ENCODE assay signal across 12 cellular contexts in genomic region chr3:42101048-42101447, GRCh38. TPM values are rescaled to one million over a fixed set of nuclear protein-coding genes. Genes with fewer than 3 reads are reported as not detected.
DNase-seq lines count a peak whose midpoint lies in the region; TF ChIP-seq lines count a peak whose summit lies in the region.
"Had no signal": no experiment of that assay in that cellular context is flagged by ENCODE, and none has a peak within 500 bp of the region (broad histone marks: within the 10 kb centered on the region; RNA-seq: fewer than 3 reads in every experiment).

No MANE protein-coding gene starts in this region.

- no peaks in the 10 kb centered on the region for H3K4me1 ChIP-seq in hepatocyte (ENCODE audit: insufficient read depth)

- H2AFZ ChIP-seq in hepatocyte = no peak overlapping the region

- H3K4me3 ChIP-seq in brain microvascular endothelial cell (ENCODE audit: low read depth, low read length) (no peak overlapping the region), hepatocyte (no peak overlapping the region), skin epidermis (no peak overlapping the region)
- H3K4me3 ChIP-seq: ovary had no signal

- no peaks in the 10 kb centered on the region for H3K79me2 ChIP-seq in hepatocyte

- in situ Hi-C loops in brain microvascular endothelial cell (cut with HindIII; ENCODE audit: low pct_ligation_motif_present, low sequenced_read_pairs) = no loop called here

- H3K4me2 ChIP-seq in hepatocyte = no peak overlapping the region

- TF ChIP-seq CTCF in brain microvascular endothelial cell (IDR thresholded peaks at IDR 0.05; ENCODE audit: low read depth, low read length, missing control alignments) (no peak), hepatocyte (IDR thresholded peaks at IDR 0.05; ENCODE audit: poor library complexity) (no peak), GM10266 (IDR thresholded peaks at IDR 0.05; ENCODE audit: control insufficient read depth, insufficient read depth, low read depth, missing control alignments) (no peak)

- 93% methylated on average over 4 of the region's 4 CpGs for WGBS in hepatocyte (ENCODE audit: low lambda C conversion rate, missing lambda C conversion rate)

- H3K36me3 ChIP-seq in brain microvascular endothelial cell (replicated peaks) = peaks cover 2% of the 10 kb centered on the region
- H3K36me3 ChIP-seq in hepatocyte (replicated peaks; ENCODE audit: insufficient read depth, low read depth) = no peaks in the 10 kb centered on the region
- H3K36me3 ChIP-seq: ovary had no signal

- peak; percentile 19 for DNase-seq in H4 (ENCODE audit: low spot score)
- DNase-seq in brain microvascular endothelial cell = peak; percentile 75
- DNase-seq in hepatocyte (ENCODE audit: low spot score) = no peak
- DNase-seq in GF-D8 (lab: John Stamatoyannopoulos, UW) = no peak
- no peak for DNase-seq in GM10266 (ENCODE audit: extremely low spot score)
- no peak for DNase-seq in HPDE6-E6E7 (ENCODE audit: extremely low spot score)
- DNase-seq in iPS-NIHi7 (ENCODE audit: extremely low spot score) = no peak
- DNase-seq: activated T-cell treated with anti-CD3 and anti-CD28 coated beads for 4 hours; NCI-H1694; ovary; stimulated activated naive CD4-positive, alpha-beta T cell had no signal

- no peaks in the 10 kb centered on the region for H4K20me1 ChIP-seq in hepatocyte (ENCODE audit: insufficient read depth, poor library complexity, severe bottlenecking)

- no peaks in the 10 kb centered on the region for H3K9me2 ChIP-seq in hepatocyte (replicated peaks; ENCODE audit: insufficient read depth)

- H3K27ac ChIP-seq in brain microvascular endothelial cell (peak overlapping the region; percentile 57), hepatocyte (peak overlapping the region; percentile 27), skin epidermis (peak overlapping the region in 12 of 21 experiments; percentile 4 to 67 (median 34))
- H3K27ac ChIP-seq: ovary had no signal

- no peaks in the 10 kb centered on the region for H3K27me3 ChIP-seq in brain microvascular endothelial cell (replicated peaks)
- no peaks in the 10 kb centered on the region for H3K27me3 ChIP-seq in hepatocyte
- H3K27me3 ChIP-seq: ovary had no signal

- no peaks in the 10 kb centered on the region for H3K9me3 ChIP-seq in hepatocyte (ENCODE audit: low read depth)
- H3K9me3 ChIP-seq: ovary had no signal

RNA-seq across cellular contexts. Expression of gene TRAK1, which starts 9.9 kb away (rescaled TPM):
- 4.3 and 6.0 TPM in 2 replicates for total RNA-seq in H4 (2014; rRNA removed; shearing (Covaris generic))
- total RNA-seq in hepatocyte = 28.8 and 31.5 TPM in 2 replicates
- polyA plus RNA-seq in hepatocyte = 19.0 and 21.0 TPM in 2 replicates

Comparison
In these comparisons a context has a peak if more than half of its experiments do, and no peak if none do; other contexts are left out.
1. DNase-seq: peak in H4 (single experiment) and brain microvascular endothelial cell (single experiment); none in hepatocyte (single experiment), GF-D8 (single experiment), GM10266 (single experiment), HPDE6-E6E7 (single experiment) and iPS-NIHi7 (single experiment).
2. Peak in every context shown above with its lines, with median percentiles within 50 percentile points of each other: H3K27ac ChIP-seq.